Comparison of ENCODE assay signal across 17 cellular contexts in genomic region chr2:216242365-216242764, GRCh38.
DNase-seq lines count a peak whose midpoint lies in the region; ATAC-seq and TF ChIP-seq lines count a peak whose summit lies in the region.
"Had no signal": no experiment of that assay in that cellular context is flagged by ENCODE, and none has a peak within 500 bp of the region (broad histone marks: within the 10 kb centered on the region; RNA-seq: fewer than 3 reads in every experiment).

No MANE protein-coding gene starts in this region.

- no peak overlapping the region for H2AFZ ChIP-seq in SK-N-SH (ENCODE audit: low read depth)
- H2AFZ ChIP-seq: GM23248 had no signal

- TF ChIP-seq CTCF in SK-N-SH (IDR thresholded peaks at IDR 0.05) (no peak), omental fat pad (IDR thresholded peaks at IDR 0.05) (no peak)

- peak in 1 of 2 experiments; percentile 29; a peak in 1 of 4 replicates for TF ChIP-seq EP300 in SK-N-SH (IDR thresholded peaks at IDR 0.05; ENCODE audit: borderline replicate concordance in 1 of 2, low read depth in 1 of 2, low read length in 1 of 2)

- no peaks in the 10 kb centered on the region for H3F3A ChIP-seq in SK-N-SH (replicated peaks; ENCODE audit: insufficient read depth)

- ATAC-seq in SK-N-SH treated with all-trans-retinoic acid at 6 μM for 48 hours (no peak), GM21390 (IDR thresholded peaks at IDR 0.05; ENCODE audit: unreplicated experiment) (no peak), omental fat pad (ENCODE audit: low FRiP score) (no peak)

- peak; percentile 29 for DNase-seq in SK-N-SH
- peak; percentile 69 to 91 for DNase-seq in NCI-H2081 (lab: John Stamatoyannopoulos, UW)
- DNase-seq in cerebellum (ENCODE audit: low spot score): peak; percentile 45
- DNase-seq in posterior cingulate gyrus: peak in 8 of 10 donors; percentile 17 to 87 (median 45)
- DNase-seq in Kasumi-1 (lab: John Stamatoyannopoulos, UW): no peak
- DNase-seq in omental fat pad (ENCODE audit: low spot score): no peak
- DNase-seq: activated CD4-positive, CD25-positive, alpha-beta regulatory T cell; activated T-cell treated with anti-CD3 and anti-CD28 coated beads for 4 hours; effector memory CD4-positive, alpha-beta T cell; GM23248; Karpas-422; midbrain; NCI-H2227 treated with DMSO at 0.1 percent for 48 hours; T-helper 1 cell had no signal

- H3K4me3 ChIP-seq in SK-N-SH (ENCODE audit: low read depth in 2 of 2, low read length in 1 of 2): no peak overlapping the region
- H3K4me3 ChIP-seq: breast epithelium, GM23248 had no signal

- no peak for TF ChIP-seq RAD21 in SK-N-SH (IDR thresholded peaks at IDR 0.05; ENCODE audit: low read length)

- H3K27me3 ChIP-seq in SK-N-SH (ENCODE audit: insufficient read depth): no peaks in the 10 kb centered on the region
- H3K27me3 ChIP-seq: breast epithelium had no signal

- peaks cover 0 to 10% of the 10 kb centered on the region in 2 experiments; a peak in 1 of 4 replicates for H3K4me1 ChIP-seq in SK-N-SH (ENCODE audit: control insufficient read depth in 1 of 2, insufficient read depth in 2 of 2, low read depth in 1 of 2, low read length in 1 of 2)
- H3K4me1 ChIP-seq: breast epithelium had no signal

- no peaks in the 10 kb centered on the region for H3K79me2 ChIP-seq in SK-N-SH (ENCODE audit: insufficient read depth)

- no peaks in the 10 kb centered on the region for H3K36me3 ChIP-seq in SK-N-SH (replicated peaks in 1 of 2; ENCODE audit: control insufficient read depth in 1 of 2, insufficient read depth in 2 of 2, low read length in 1 of 2)
- H3K36me3 ChIP-seq: breast epithelium had no signal

- CTCF ChIA-PET in SK-N-SH (lab: Yijun Ruan, JAX): interaction anchor here (0.7 kb wide), 2 partner anchors 27 to 30 kb away, joined by 3 read pairs; no protein-coding TSS in a partner anchor

- H3K9me3 ChIP-seq in SK-N-SH: no peaks in the 10 kb centered on the region
- H3K9me3 ChIP-seq: breast epithelium had no signal

- no peak overlapping the region for H3K4me2 ChIP-seq in SK-N-SH

- H3K27ac ChIP-seq in SK-N-SH (ENCODE audit: low read depth in 2 of 2, low read length in 1 of 2): peak overlapping the region in 1 of 2 experiments; percentile 18; a peak in 2 of 4 replicates
- H3K27ac ChIP-seq: breast epithelium, GM23248 had no signal

- intact Hi-C loops in posterior cingulate gyrus (cut with DNase I): no loop called here

- H4K20me1 ChIP-seq in SK-N-SH (ENCODE audit: insufficient read depth): no peaks in the 10 kb centered on the region

- POLR2A ChIA-PET in SK-N-SH (lab: Yijun Ruan, JAX): no interaction called here

- 89% methylated on average over 6 of the region's 6 CpGs for WGBS in SK-N-SH (ENCODE audit: low lambda C conversion rate)

- H3K9ac ChIP-seq in SK-N-SH: no peak overlapping the region
- H3K9ac ChIP-seq: GM23248 had no signal

- no peaks in the 10 kb centered on the region for H3K9me2 ChIP-seq in SK-N-SH

TF ChIP-seq in SK-N-SH, 30 proteins besides CTCF, POLR2A, EP300 and RAD21:
- TF ChIP-seq GATA2 (CRISPR knock-in tag; IDR thresholded peaks at IDR 0.05) (peak; percentile 53), SIN3A (IDR thresholded peaks at IDR 0.05; ENCODE audit: borderline replicate concordance, low read depth, low read length) (no peak)
TF ChIP-seq in SK-N-SH: peak in this region for 1.

TF ChIP-seq in SK-N-SH treated with all-trans-retinoic acid at 6 μM for 48 hours, 23 proteins besides CTCF, POLR2A, EP300 and RAD21:
- TF ChIP-seq ZNF565 (CRISPR knock-in tag; conservative IDR thresholded peaks at IDR 0.05; ENCODE audit: low read depth) (no peak), CSRNP3 (CRISPR knock-in tag; IDR thresholded peaks at IDR 0.05) (no peak), TCF4 (CRISPR knock-in tag; IDR thresholded peaks at IDR 0.05; ENCODE audit: borderline replicate concordance) (no peak), GLIS3 (CRISPR knock-in tag; IDR thresholded peaks at IDR 0.05) (no peak), TOX (CRISPR knock-in tag; IDR thresholded peaks at IDR 0.05; ENCODE audit: borderline replicate concordance) (no peak), ZC3H10 (CRISPR knock-in tag; IDR thresholded peaks at IDR 0.05) (no peak)

Comparison
In these comparisons a context has a peak if more than half of its experiments do, and no peak if none do; other contexts are left out.
1. DNase-seq: peak in SK-N-SH (single experiment), NCI-H2081 (2 of 2), cerebellum (single experiment) and posterior cingulate gyrus (8 of 10); none in Kasumi-1 (0 of 2) and omental fat pad (single experiment).